ENCODE assay signal across 11 cellular contexts in the genomic region with DNA sequence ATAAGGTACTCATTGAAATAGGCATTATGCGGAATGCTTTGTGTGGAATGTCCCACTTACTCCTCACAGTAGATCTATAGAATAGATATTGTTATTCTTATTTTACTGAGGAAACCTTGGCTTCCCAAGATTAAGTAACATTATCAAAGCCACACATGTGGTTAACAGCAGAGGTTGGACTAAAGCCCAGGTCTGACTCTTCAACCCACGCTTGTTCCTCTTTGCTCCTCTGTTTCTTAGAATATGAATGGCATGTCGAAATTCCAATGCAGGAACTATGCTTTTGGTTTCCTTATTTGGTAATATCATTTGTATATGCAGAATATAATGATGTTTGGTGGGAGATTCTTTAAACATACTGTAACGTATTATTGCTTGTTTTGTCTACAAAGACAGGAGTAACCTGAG.
DNase-seq lines count a peak whose midpoint lies in the region; ATAC-seq and TF ChIP-seq lines count a peak whose summit lies in the region.
"Had no signal": no experiment of that assay in that cellular context is flagged by ENCODE, and none has a peak within 500 bp of the region (broad histone marks: within the 10 kb centered on the region; RNA-seq: fewer than 3 reads in every experiment).

No MANE protein-coding gene starts in this region.

- no peaks in the 10 kb centered on the region for H3K36me3 ChIP-seq in Caco-2 (ENCODE audit: control insufficient read depth, insufficient read depth, low read length)
- H3K36me3 ChIP-seq: ascending aorta had no signal

- no peaks in the 10 kb centered on the region for H3K27me3 ChIP-seq in Caco-2 (replicated peaks; ENCODE audit: control insufficient read depth, insufficient read depth, low read length)
- H3K27me3 ChIP-seq: ascending aorta had no signal

- no peak for ATAC-seq in SK-N-SH treated with all-trans-retinoic acid at 6 μM for 48 hours

- H3K9me3 ChIP-seq in Caco-2 = 0 out of 2 replicates have a peak, but pooled peaks cover 2% of the 10 kb centered on the region
- H3K9me3 ChIP-seq: ascending aorta had no signal

- H3K27me3 Mint-ChIP-seq in Calu3 (ENCODE audit: unreplicated experiment) = no peaks in the 10 kb centered on the region
- H3K27me3 Mint-ChIP-seq in Caco-2 (ENCODE audit: insufficient read depth, unreplicated experiment) = no peaks in the 10 kb centered on the region

- intact Hi-C loops in Calu3 (cut with micrococcal nuclease; ENCODE audit: unreplicated experiment) (no loop called here), Caco-2 (cut with micrococcal nuclease; ENCODE audit: unreplicated experiment) (no loop called here)

- CTCF ChIA-PET in Calu3 (lab: Charles Lee) (interaction anchor here (0.6 kb wide), 1 partner anchor 31 kb away, joined by 6 read pairs; no protein-coding TSS in a partner anchor), Caco-2 (lab: Charles Lee) (no interaction called here)

- H3K4me3 ChIP-seq in Caco-2 (ENCODE audit: low read depth, low read length) = no peak overlapping the region
- H3K4me3 ChIP-seq: ascending aorta had no signal

- no peaks in the 10 kb centered on the region for H3K4me1 Mint-ChIP-seq in Calu3 (ENCODE audit: low read depth, unreplicated experiment)
- no peaks in the 10 kb centered on the region for H3K4me1 Mint-ChIP-seq in Caco-2 (ENCODE audit: low read depth, unreplicated experiment)

- BruUV-seq in Calu3 (replicated peaks; lab: Mats Ljungman, UMichigan) (no TSS peak), Caco-2 (replicated peaks; lab: Mats Ljungman, UMichigan) (no TSS peak)

- POLR2A ChIA-PET in Caco-2 (lab: Charles Lee) = no interaction called here

- no peak overlapping the region for H3K27ac Mint-ChIP-seq in Calu3 (ENCODE audit: unreplicated experiment)
- no peak overlapping the region for H3K27ac Mint-ChIP-seq in Caco-2 (ENCODE audit: unreplicated experiment)

- no peaks in the 10 kb centered on the region for H3K36me3 Mint-ChIP-seq in Calu3 (ENCODE audit: insufficient read depth, unreplicated experiment)
- no peaks in the 10 kb centered on the region for H3K36me3 Mint-ChIP-seq in Caco-2 (ENCODE audit: insufficient read depth, unreplicated experiment)

- TF ChIP-seq CTCF in Calu3 (IDR thresholded peaks at IDR 0.05; ENCODE audit: unreplicated experiment) (no peak), Caco-2 (IDR thresholded peaks at IDR 0.05; ENCODE audit: insufficient read depth in 1 of 2, low read depth in 1 of 2, low read length in 1 of 2, severe bottlenecking in 1 of 2, unreplicated experiment in 1 of 2) (no peak)

- H3K4me3 Mint-ChIP-seq in Calu3 (ENCODE audit: low read depth, unreplicated experiment) (no peak overlapping the region), Caco-2 (ENCODE audit: unreplicated experiment) (no peak overlapping the region)

- no peaks in the 10 kb centered on the region for H3K4me1 ChIP-seq in Caco-2

- H3K9me3 Mint-ChIP-seq in Calu3 (ENCODE audit: low read depth, unreplicated experiment) (peaks cover 9% of the 10 kb centered on the region), Caco-2 (ENCODE audit: unreplicated experiment) (no peaks in the 10 kb centered on the region)

- DNase-seq in Calu3 (peak; percentile 5), SKM-1 (lab: John Stamatoyannopoulos, UW; ENCODE audit: unreplicated experiment) (peak; percentile 90), fibroblast of the conjunctiva (ENCODE audit: low read depth) (peak; percentile 87), mucosa of gallbladder (ENCODE audit: low spot score) (peak; percentile 38), Caco-2 (no peak), NCI-H1694 treated with DMSO at 0.1 percent for 48 hours (lab: John Stamatoyannopoulos, UW) (no peak), DMS53 treated with DMSO at 0.1 percent for 48 hours (lab: John Stamatoyannopoulos, UW; ENCODE audit: unreplicated experiment) (no peak)
- DNase-seq: DMS53, NCI-H446 had no signal

TF ChIP-seq in SK-N-SH treated with all-trans-retinoic acid at 6 μM for 48 hours, 23 proteins besides CTCF, POLR2A, EP300 and RAD21:
- no peak for TF ChIP-seq BACH2 (CRISPR knock-in tag; IDR thresholded peaks at IDR 0.05; ENCODE audit: borderline replicate concordance)
- TF ChIP-seq, protein P1, sequence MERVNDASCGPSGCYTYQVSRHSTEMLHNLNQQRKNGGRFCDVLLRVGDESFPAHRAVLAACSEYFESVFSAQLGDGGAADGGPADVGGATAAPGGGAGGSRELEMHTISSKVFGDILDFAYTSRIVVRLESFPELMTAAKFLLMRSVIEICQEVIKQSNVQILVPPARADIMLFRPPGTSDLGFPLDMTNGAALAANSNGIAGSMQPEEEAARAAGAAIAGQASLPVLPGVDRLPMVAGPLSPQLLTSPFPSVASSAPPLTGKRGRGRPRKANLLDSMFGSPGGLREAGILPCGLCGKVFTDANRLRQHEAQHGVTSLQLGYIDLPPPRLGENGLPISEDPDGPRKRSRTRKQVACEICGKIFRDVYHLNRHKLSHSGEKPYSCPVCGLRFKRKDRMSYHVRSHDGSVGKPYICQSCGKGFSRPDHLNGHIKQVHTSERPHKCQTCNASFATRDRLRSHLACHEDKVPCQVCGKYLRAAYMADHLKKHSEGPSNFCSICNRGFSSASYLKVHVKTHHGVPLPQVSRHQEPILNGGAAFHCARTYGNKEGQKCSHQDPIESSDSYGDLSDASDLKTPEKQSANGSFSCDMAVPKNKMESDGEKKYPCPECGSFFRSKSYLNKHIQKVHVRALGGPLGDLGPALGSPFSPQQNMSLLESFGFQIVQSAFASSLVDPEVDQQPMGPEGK (CRISPR knock-in tag; IDR thresholded peaks at IDR 0.05; ENCODE audit: borderline replicate concordance) = no peak
TF ChIP-seq in SK-N-SH treated with all-trans-retinoic acid at 6 μM for 48 hours: peak in this region for 0.

Comparison
In these comparisons a context has a peak if more than half of its experiments do, and no peak if none do; other contexts are left out.
1. DNase-seq: peak in Calu3 (single experiment), SKM-1 (single experiment), fibroblast of the conjunctiva (single experiment) and mucosa of gallbladder (single experiment); none in Caco-2 (0 of 2), NCI-H1694 treated with DMSO at 0.1 percent for 48 hours (single experiment) and DMS53 treated with DMSO at 0.1 percent for 48 hours (single experiment).